Comparison of ENCODE assay signal across 29 cellular contexts in genomic region chr12:21433525-21433924, GRCh38.
"Had no signal": no experiment of that assay in that cellular context is flagged by ENCODE, and none has a peak within 500 bp of the region (broad histone marks: within the 10 kb centered on the region; RNA-seq: fewer than 3 reads in every experiment).

No MANE protein-coding gene starts in this region.

- H3K9me3 Mint-ChIP-seq: naive thymus-derived CD8-positive, alpha-beta T cell; natural killer cell treated with Interleukin-12 subunit alpha and Interleukin-12 subunit beta and Interleukin-15 and Interleukin-18, amount 100 ng/mL, for 72 hours; nephron progenitor cell; neural progenitor cell; stimulated activated effector memory CD8-positive, alpha-beta T cell treated with anti-CD3 and anti-CD28 coated beads, Interleukin-12 subunit alpha, Interleukin-12 subunit beta, amount 100 ng/mL, for 72 hours; stimulated activated naive CD8-positive, alpha-beta T cell treated with anti-CD3 and anti-CD28 coated beads, Interleukin-15, Interleukin-2, amounts not matched to agents 100 ng/mL and 50 ng/mL, for 24 hours; type B pancreatic cell had no signal

- H3K36me3 Mint-ChIP-seq: naive thymus-derived CD8-positive, alpha-beta T cell; neural progenitor cell; stimulated activated naive B cell treated with anti-CD40 and anti-IgM and Interleukin-4, amounts not matched to agents 10 μg/mL and 1 μg/mL and 100 μg/mL, for 72 hours; type B pancreatic cell had no signal

- ATAC-seq: naive thymus-derived CD8-positive, alpha-beta T cell; natural killer cell treated with Interleukin-12 subunit alpha and Interleukin-12 subunit beta and Interleukin-15 and Interleukin-18, amount 100 ng/mL, for 72 hours; psoas muscle; right cardiac atrium; right lobe of liver; stimulated activated effector memory CD8-positive, alpha-beta T cell treated with anti-CD3 and anti-CD28 coated beads, Interleukin-12 subunit alpha, Interleukin-12 subunit beta, amount 100 ng/mL, for 72 hours; stimulated activated naive B cell treated with anti-CD40 and anti-IgM and Interleukin-4, amounts not matched to agents 10 μg/mL and 1 μg/mL and 100 μg/mL, for 72 hours; upper lobe of right lung had no signal

- H3K27me3 Mint-ChIP-seq: natural killer cell treated with Interleukin-12 subunit alpha and Interleukin-12 subunit beta and Interleukin-15 and Interleukin-18, amount 100 ng/mL, for 72 hours had no signal

- FAIRE-seq: small intestine had no signal

- H3K27ac ChIP-seq: neural progenitor cell, ovary, parathyroid adenoma, psoas muscle, right lobe of liver, sigmoid colon, stomach, thoracic aorta, thyroid gland, tibial nerve, upper lobe of right lung, uterus had no signal

- H2AFZ ChIP-seq: neural progenitor cell, parathyroid adenoma had no signal

- H3K4me3 Mint-ChIP-seq: naive thymus-derived CD8-positive, alpha-beta T cell; natural killer cell treated with Interleukin-12 subunit alpha and Interleukin-12 subunit beta and Interleukin-15 and Interleukin-18, amount 100 ng/mL, for 72 hours; nephron progenitor cell; neural progenitor cell; stimulated activated effector memory CD8-positive, alpha-beta T cell treated with anti-CD3 and anti-CD28 coated beads, Interleukin-12 subunit alpha, Interleukin-12 subunit beta, amount 100 ng/mL, for 72 hours; stimulated activated naive B cell treated with anti-CD40 and anti-IgM and Interleukin-4, amounts not matched to agents 10 μg/mL and 1 μg/mL and 100 μg/mL, for 72 hours; stimulated activated naive CD8-positive, alpha-beta T cell treated with anti-CD3 and anti-CD28 coated beads, Interleukin-15, Interleukin-2, amounts not matched to agents 100 ng/mL and 50 ng/mL, for 24 hours; type B pancreatic cell had no signal

- H3K79me2 ChIP-seq: parathyroid adenoma had no signal

- DNase-seq: naive thymus-derived CD8-positive, alpha-beta T cell; nephron progenitor cell; occipital lobe; ovary; posterior cingulate gyrus; psoas muscle; right cardiac atrium; right lobe of liver; sigmoid colon; small intestine; stimulated activated CD4-positive, alpha-beta T cell treated with anti-CD3 and anti-CD28 coated beads, Interleukin-15, amount 100 ng/mL, for 24 hours; stimulated activated CD4-positive, alpha-beta T cell treated with anti-CD3 and anti-CD28 coated beads, Interleukin-2, amount 100 ng/mL, for 24 hours; stimulated activated CD4-positive, alpha-beta T cell treated with anti-CD3 and anti-CD28 coated beads, Interleukin-2, amount 100 ng/mL, for 48 hours; stimulated activated CD4-positive, alpha-beta T cell treated with anti-CD3 and anti-CD28 coated beads, Interleukin-4, amount 100 ng/mL, for 24 hours; stimulated activated naive B cell treated with anti-CD40 and anti-IgM and Interleukin-4, amounts not matched to agents 10 μg/mL and 1 μg/mL and 100 μg/mL, for 72 hours; stimulated activated naive CD4-positive, alpha-beta T cell treated with Interleukin-2 at 50 U/mL for 16 hours; stomach; thyroid gland; upper lobe of right lung; uterus had no signal

- H3K9ac ChIP-seq: neural progenitor cell, parathyroid adenoma had no signal

- H3K4me1 ChIP-seq: parathyroid adenoma, psoas muscle, thyroid gland, uterus had no signal

- H3K9me3 ChIP-seq: ovary, psoas muscle, right lobe of liver, sigmoid colon, stomach, thoracic aorta, thyroid gland, tibial nerve, upper lobe of right lung, uterus had no signal

- H3K36me3 ChIP-seq: neural progenitor cell, ovary, right lobe of liver, sigmoid colon, stomach, thoracic aorta, thyroid gland, tibial nerve, upper lobe of right lung, uterus had no signal

- H3K27me3 ChIP-seq: ovary, right lobe of liver, sigmoid colon, thyroid gland, tibial nerve, upper lobe of right lung had no signal

- H3K27ac Mint-ChIP-seq: naive thymus-derived CD8-positive, alpha-beta T cell; natural killer cell treated with Interleukin-12 subunit alpha and Interleukin-12 subunit beta and Interleukin-15 and Interleukin-18, amount 100 ng/mL, for 72 hours; nephron progenitor cell; neural progenitor cell; progenitor cell of endocrine pancreas; stimulated activated effector memory CD8-positive, alpha-beta T cell treated with anti-CD3 and anti-CD28 coated beads, Interleukin-12 subunit alpha, Interleukin-12 subunit beta, amount 100 ng/mL, for 72 hours; stimulated activated naive B cell treated with anti-CD40 and anti-IgM and Interleukin-4, amounts not matched to agents 10 μg/mL and 1 μg/mL and 100 μg/mL, for 72 hours; stimulated activated naive CD8-positive, alpha-beta T cell treated with anti-CD3 and anti-CD28 coated beads, Interleukin-15, Interleukin-2, amounts not matched to agents 100 ng/mL and 50 ng/mL, for 24 hours; type B pancreatic cell had no signal

- H3K4me3 ChIP-seq: neural progenitor cell, ovary, psoas muscle, right lobe of liver, sigmoid colon, stomach, thoracic aorta, thyroid gland, tibial nerve, upper lobe of right lung, uterus had no signal

- H3K4me2 ChIP-seq: neural progenitor cell had no signal
